Comparison of ENCODE assay signal across 21 cellular contexts in genomic region chr11:63494936-63495335, GRCh38. TPM values are rescaled to one million over a fixed set of nuclear protein-coding genes. Genes with fewer than 3 reads are reported as not detected.
DNase-seq lines count a peak whose midpoint lies in the region; ATAC-seq and TF ChIP-seq lines count a peak whose summit lies in the region.
"Had no signal": no experiment of that assay in that cellular context is flagged by ENCODE, and none has a peak within 500 bp of the region (broad histone marks: within the 10 kb centered on the region; RNA-seq: fewer than 3 reads in every experiment).

No MANE protein-coding gene starts in this region.

- H3K4me1 ChIP-seq in right lobe of liver (peaks cover 0 to 25% (median 8%) of the 10 kb centered on the region in 4 donors), stomach (peaks cover 22 to 40% (median 32%) of the 10 kb centered on the region in 4 donors)

- ATAC-seq in right lobe of liver (peak; percentile 78 to 86 (median 82)), HG03521 (IDR thresholded peaks at IDR 0.05; ENCODE audit: unreplicated experiment) (no peak)
- ATAC-seq: Panc1, SK-N-SH treated with all-trans-retinoic acid at 6 μM for 48 hours had no signal

- H3K27ac ChIP-seq in C4-2B (peak overlapping the region; percentile 40), VCaP (peak overlapping the region; percentile 0; the same call in 1 of the 2 replicates), right lobe of liver (no peak overlapping the region), stomach (peak overlapping the region in 4 of 5 donors; percentile 29 to 69 (median 66))

- H3K36me3 ChIP-seq in right lobe of liver (no peaks in the 10 kb centered on the region), stomach (no peaks in the 10 kb centered on the region)

- H3K27ac Mint-ChIP-seq in mesothelial cell of epicardium = no peak overlapping the region
- H3K27ac Mint-ChIP-seq: CD14-positive monocyte had no signal

- H3K27me3 ChIP-seq in right lobe of liver (no peaks in the 10 kb centered on the region), stomach (no peaks in the 10 kb centered on the region)

- H3K9me3 ChIP-seq in right lobe of liver (no peaks in the 10 kb centered on the region), stomach (peaks cover 0 to 17% (median 4%) of the 10 kb centered on the region in 4 donors)

- DNase-seq in right lobe of liver (peak in 1 of 3 donors; percentile 73), stomach (peak; percentile 81), mesothelial cell of epicardium (ENCODE audit: low spot score in 2 of 2, unreplicated experiment in 2 of 2) (no peak)
- DNase-seq in stimulated activated CD4-positive, alpha-beta T cell treated with anti-CD3 and anti-CD28 coated beads, Interleukin-15, amount 100 ng/mL, for 24 hours = no peak
- DNase-seq: EL, GF-D8, Kasumi-1, MM.1S, NCI-H1092, NCI-H1436, NCI-H187 treated with DMSO at 0.1 percent for 48 hours, NCI-H2227 treated with DMSO at 0.1 percent for 48 hours, NCI-H510A treated with DMSO at 0.1 percent for 48 hours, NCI-H748 treated with DMSO at 0.1 percent for 48 hours, SIG-M5 had no signal

- intact Hi-C loops in right lobe of liver (cut with DNase I) = no loop called here
- intact Hi-C loops in stomach (cut with DNase I; ENCODE audit: low total_unique reads) = no loop called here

- H3K4me3 ChIP-seq in right lobe of liver = no peak overlapping the region
- H3K4me3 ChIP-seq in stomach = no peak overlapping the region

- peaks cover 3% of the 10 kb centered on the region for H3K36me3 Mint-ChIP-seq in mesothelial cell of epicardium

- TF ChIP-seq EP300 in stomach (IDR thresholded peaks at IDR 0.05) = no peak

- TF ChIP-seq POLR2A in right lobe of liver (IDR thresholded peaks at IDR 0.05) (no peak), stomach (IDR thresholded peaks at IDR 0.05) (no peak)

- H3K4me3 Mint-ChIP-seq in mesothelial cell of epicardium = no peak overlapping the region

- WGBS in right lobe of liver (ENCODE audit: insufficient coverage, low coverage, low lambda C conversion rate, missing lambda C conversion rate) = 26% methylated on average over 5 of the region's 5 CpGs
- WGBS in stomach, 5 donors = 32 to 61% (median 43%) methylated on average over 5 of the region's 5 CpGs

- peaks cover 24% of the 10 kb centered on the region for H3K9me3 Mint-ChIP-seq in mesothelial cell of epicardium

- H3K27me3 Mint-ChIP-seq in mesothelial cell of epicardium (ENCODE audit: low read depth) = peaks cover 8% of the 10 kb centered on the region

- TF ChIP-seq CTCF in C4-2B (conservative IDR thresholded peaks at IDR 0.05) = no peak
- TF ChIP-seq CTCF in VCaP (conservative IDR thresholded peaks at IDR 0.05) = no peak
- TF ChIP-seq CTCF in right lobe of liver (IDR thresholded peaks at IDR 0.05) = no peak
- no peak for TF ChIP-seq CTCF in stomach (IDR thresholded peaks at IDR 0.05)
- TF ChIP-seq CTCF in mesothelial cell of epicardium (IDR thresholded peaks at IDR 0.05; ENCODE audit: unreplicated experiment) = no peak

- peaks cover 27% of the 10 kb centered on the region for H3K4me1 Mint-ChIP-seq in mesothelial cell of epicardium

RNA-seq across cellular contexts. Expression of gene PLAAT5, which starts 4.0 kb away (rescaled TPM):
- total RNA-seq in right lobe of liver (not detected), stomach (1 to 10 TPM in 2 of 5 donors, not detected in 3; 1.8 to 2.4 TPM), mesothelial cell of epicardium (1.9 to 2.2 TPM (median 1.9 TPM) in 3 replicates)
- 1 to 10 TPM; 1.1 to 1.9 (median 1.9) TPM for polyA plus RNA-seq in stomach

RNA-seq across cellular contexts. Expression of gene LGALS12, which starts 10.9 kb away (rescaled TPM):
- total RNA-seq in right lobe of liver (under 1 TPM in 1 of 6 experiments, not detected in 5; 0.15 TPM), stomach (under 1 TPM in 1 of 5 donors, not detected in 4; 0.55 TPM), mesothelial cell of epicardium (0.58 to 0.89 TPM (median 0.79 TPM) in 3 replicates)
- polyA plus RNA-seq in stomach = 1 to 10 TPM in 1 of 3 donors, under 1 TPM in 2; 0.38 to 1.1 (median 0.44) TPM

RNA-seq across cellular contexts. Expression of gene PLAAT4, which starts 41.7 kb away (rescaled TPM):
- total RNA-seq in right lobe of liver = 10 to 100 TPM; 15.9 to 56.8 (median 47.0) TPM
- total RNA-seq in stomach = 100 to 1,000 TPM in 1 of 5 donors, 10 to 100 TPM in 3, 1 to 10 TPM in 1; 4.0 to 121 (median 12.7) TPM
- polyA plus RNA-seq in stomach = 100 to 1,000 TPM in 1 of 3 donors, 10 to 100 TPM in 2; 86.9 to 262 (median 98.5) TPM
- 1.2 to 1.9 TPM (median 1.7 TPM) in 3 replicates for total RNA-seq in mesothelial cell of epicardium

Comparison
In these comparisons a context has a peak if more than half of its experiments do, and no peak if none do; other contexts are left out.
1. H3K27ac ChIP-seq: peak in C4-2B (single experiment), VCaP (single experiment) and stomach (4 of 5); none in right lobe of liver (0 of 3).